10 cellular contexts compared by ENCODE assay signal in the genomic region with DNA sequence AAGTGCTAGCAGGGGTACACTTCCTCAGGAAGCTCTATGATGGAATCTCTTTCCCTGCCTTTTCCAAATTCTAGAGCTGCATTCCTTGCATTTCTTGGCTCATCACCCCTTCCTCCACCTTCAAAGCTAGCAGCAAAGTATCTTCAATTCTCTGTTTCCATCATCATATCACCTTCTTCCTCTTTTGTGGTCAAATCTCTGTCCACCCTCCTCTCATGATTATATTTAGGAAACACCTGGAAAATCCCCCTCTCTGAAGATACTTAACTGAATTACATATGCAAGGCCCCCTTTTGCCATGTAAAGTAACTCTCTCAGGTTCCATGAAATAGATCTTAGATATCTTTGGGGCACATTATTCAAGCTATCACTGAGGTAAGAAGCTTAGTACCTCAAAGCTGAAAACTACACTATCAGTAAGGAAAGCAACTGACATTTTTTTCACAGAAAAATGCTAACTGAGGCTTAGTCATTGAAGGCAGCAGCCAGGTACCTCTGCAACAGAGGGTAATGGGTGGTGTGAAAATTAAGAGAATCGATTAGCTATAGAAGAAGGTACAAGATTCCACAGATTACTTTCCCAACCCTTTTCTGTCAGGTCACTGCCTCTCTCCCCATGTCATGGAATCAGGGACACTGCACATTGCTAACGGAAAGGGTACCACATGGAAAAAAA.
DNase-seq lines count a peak whose midpoint lies in the region; ATAC-seq and TF ChIP-seq lines count a peak whose summit lies in the region.
"Had no signal": no experiment of that assay in that cellular context is flagged by ENCODE, and none has a peak within 500 bp of the region (broad histone marks: within the 10 kb centered on the region; RNA-seq: fewer than 3 reads in every experiment).

No MANE protein-coding gene starts in this region.

- DNase-seq in activated CD4-positive, alpha-beta T cell treated with anti-CD3 and anti-CD28 coated beads, Interleukin-2, amount 10 ng/mL, durations not matched to agents 7 days and 5 days = no peak
- no peak for DNase-seq in body of pancreas
- no peak for DNase-seq in UCSD-AML1 (lab: John Stamatoyannopoulos, UW; ENCODE audit: unreplicated experiment)
- DNase-seq: naive thymus-derived CD4-positive, alpha-beta T cell; NCI-H524 had no signal

- peak overlapping the region in 6 of 11 experiments; percentile 4 to 34 (median 14); a peak in 5 of 22 replicates for H3K27ac ChIP-seq in BLaER1 treated with 17β-estradiol and CSF1 and Interleukin-3, amounts not matched to agents 10 nM and 100 nM
- H3K27ac ChIP-seq in HUES6 (ENCODE audit: low read depth, low read length) = peak overlapping the region; percentile 91
- no peak overlapping the region for H3K27ac ChIP-seq in body of pancreas

- no peak overlapping the region for H3K27ac Mint-ChIP-seq in activated CD4-positive, alpha-beta T cell treated with anti-CD3 and anti-CD28 coated beads, Interleukin-2, amount 10 ng/mL, durations not matched to agents 7 days and 5 days
- H3K27ac Mint-ChIP-seq: naive thymus-derived CD4-positive, alpha-beta T cell had no signal

- no peak overlapping the region for H3K9ac ChIP-seq in BLaER1 treated with 17β-estradiol and CSF1 and Interleukin-3, amounts not matched to agents 10 nM and 100 nM
- H3K9ac ChIP-seq in HUES6 (ENCODE audit: low read length) = peak overlapping the region; percentile 33

- no peak for TF ChIP-seq CTCF in body of pancreas (IDR thresholded peaks at IDR 0.05)

- intact Hi-C loops in body of pancreas (cut with DNase I) = no loop called here

- H3K36me3 Mint-ChIP-seq in activated CD4-positive, alpha-beta T cell treated with anti-CD3 and anti-CD28 coated beads, Interleukin-2, amount 10 ng/mL, durations not matched to agents 7 days and 5 days (ENCODE audit: low read depth) = no peaks in the 10 kb centered on the region
- H3K36me3 Mint-ChIP-seq: naive thymus-derived CD4-positive, alpha-beta T cell had no signal

- WGBS in body of pancreas, 2 donors = 80 to 85% methylated on average over 2 of the region's 2 CpGs

- ATAC-seq in GM19328 (IDR thresholded peaks at IDR 0.05; ENCODE audit: unreplicated experiment) = peak; percentile 66
- peak; percentile 63 for ATAC-seq in HG02763 (IDR thresholded peaks at IDR 0.05; ENCODE audit: unreplicated experiment)
- ATAC-seq in body of pancreas = no peak
- no peak for ATAC-seq in HG03521 (IDR thresholded peaks at IDR 0.05; ENCODE audit: unreplicated experiment)
- ATAC-seq: naive thymus-derived CD4-positive, alpha-beta T cell had no signal

- no peaks in the 10 kb centered on the region for H3K36me3 ChIP-seq in BLaER1 treated with 17β-estradiol and CSF1 and Interleukin-3, amounts not matched to agents 10 nM and 100 nM
- peaks cover 12% of the 10 kb centered on the region; the same call in 1 of the 2 replicates for H3K36me3 ChIP-seq in HUES6 (ENCODE audit: control insufficient read depth, insufficient read depth, low read length)
- H3K36me3 ChIP-seq in body of pancreas (replicated peaks in 1 of 2; ENCODE audit: insufficient read depth in 1 of 2, low read depth in 2 of 2) = no peaks in the 10 kb centered on the region

- peak overlapping the region; percentile 27 to 57 (median 41); a peak in 21 of 22 replicates for H3K4me2 ChIP-seq in BLaER1 treated with 17β-estradiol and CSF1 and Interleukin-3, amounts not matched to agents 10 nM and 100 nM

- H3K9me3 Mint-ChIP-seq in activated CD4-positive, alpha-beta T cell treated with anti-CD3 and anti-CD28 coated beads, Interleukin-2, amount 10 ng/mL, durations not matched to agents 7 days and 5 days = no peaks in the 10 kb centered on the region

- H3K4me3 ChIP-seq in BLaER1 treated with 17β-estradiol and CSF1 and Interleukin-3, amounts not matched to agents 10 nM and 100 nM = no peak overlapping the region
- H3K4me3 ChIP-seq in HUES6 (ENCODE audit: low read depth, low read length) (peak overlapping the region; percentile 20; the same call in 1 of the 2 replicates), body of pancreas (no peak overlapping the region)

- H3K27me3 Mint-ChIP-seq in activated CD4-positive, alpha-beta T cell treated with anti-CD3 and anti-CD28 coated beads, Interleukin-2, amount 10 ng/mL, durations not matched to agents 7 days and 5 days = no peaks in the 10 kb centered on the region
- H3K27me3 Mint-ChIP-seq: naive thymus-derived CD4-positive, alpha-beta T cell had no signal

- H3K27me3 ChIP-seq in BLaER1 treated with 17β-estradiol and CSF1 and Interleukin-3, amounts not matched to agents 10 nM and 100 nM = no peaks in the 10 kb centered on the region
- H3K27me3 ChIP-seq in HUES6 (ENCODE audit: control insufficient read depth, insufficient read depth, low read length) (no peaks in the 10 kb centered on the region), body of pancreas (no peaks in the 10 kb centered on the region)

- CTCF ChIA-PET in activated CD4-positive, alpha-beta T cell treated with anti-CD3 and anti-CD28 coated beads, Interleukin-2, amount 10 ng/mL, durations not matched to agents 7 days and 5 days (lab: Charles Lee) = no interaction called here

- H4K20me1 ChIP-seq in BLaER1 treated with 17β-estradiol and CSF1 and Interleukin-3, amounts not matched to agents 10 nM and 100 nM = no peaks in the 10 kb centered on the region

- peaks cover 16 to 38% (median 27%) of the 10 kb centered on the region in 10 experiments; a peak in 19 of 20 replicates for H3K4me1 ChIP-seq in BLaER1 treated with 17β-estradiol and CSF1 and Interleukin-3, amounts not matched to agents 10 nM and 100 nM
- H3K4me1 ChIP-seq in HUES6 (ENCODE audit: control insufficient read depth, insufficient read depth, low read length) (peaks cover 46% of the 10 kb centered on the region), body of pancreas (no peaks in the 10 kb centered on the region)

- POLR2A ChIA-PET in activated CD4-positive, alpha-beta T cell treated with anti-CD3 and anti-CD28 coated beads, Interleukin-2, amount 10 ng/mL, durations not matched to agents 7 days and 5 days (lab: Charles Lee) = no interaction called here

- TF ChIP-seq POLR2A in body of pancreas (IDR thresholded peaks at IDR 0.05) = no peak

- no peaks in the 10 kb centered on the region for H3K4me1 Mint-ChIP-seq in activated CD4-positive, alpha-beta T cell treated with anti-CD3 and anti-CD28 coated beads, Interleukin-2, amount 10 ng/mL, durations not matched to agents 7 days and 5 days
- H3K4me1 Mint-ChIP-seq: naive thymus-derived CD4-positive, alpha-beta T cell had no signal

- peaks cover 0 to 14% (median 5%) of the 10 kb centered on the region in 11 experiments; a peak in 7 of 22 replicates for H3K9me3 ChIP-seq in BLaER1 treated with 17β-estradiol and CSF1 and Interleukin-3, amounts not matched to agents 10 nM and 100 nM (replicated peaks in 1 of 11)
- H3K9me3 ChIP-seq in HUES6 (ENCODE audit: control insufficient read depth, insufficient read depth, low read depth, low read length) = no peaks in the 10 kb centered on the region
- H3K9me3 ChIP-seq in body of pancreas = no peaks in the 10 kb centered on the region

- H3K4me3 Mint-ChIP-seq in activated CD4-positive, alpha-beta T cell treated with anti-CD3 and anti-CD28 coated beads, Interleukin-2, amount 10 ng/mL, durations not matched to agents 7 days and 5 days = no peak overlapping the region
- H3K4me3 Mint-ChIP-seq: naive thymus-derived CD4-positive, alpha-beta T cell had no signal

Comparison
In these comparisons a context has a peak if more than half of its experiments do, and no peak if none do; other contexts are left out.
1. H3K27ac ChIP-seq: peak in BLaER1 treated with 17β-estradiol and CSF1 and Interleukin-3, amounts not matched to agents 10 nM and 100 nM (6 of 11) and HUES6 (single experiment); none in body of pancreas (0 of 4).
2. ATAC-seq: peak in GM19328 (single experiment) and HG02763 (single experiment); none in body of pancreas (single experiment) and HG03521 (single experiment).